8 cellular contexts compared by ENCODE assay signal in the genomic region with DNA sequence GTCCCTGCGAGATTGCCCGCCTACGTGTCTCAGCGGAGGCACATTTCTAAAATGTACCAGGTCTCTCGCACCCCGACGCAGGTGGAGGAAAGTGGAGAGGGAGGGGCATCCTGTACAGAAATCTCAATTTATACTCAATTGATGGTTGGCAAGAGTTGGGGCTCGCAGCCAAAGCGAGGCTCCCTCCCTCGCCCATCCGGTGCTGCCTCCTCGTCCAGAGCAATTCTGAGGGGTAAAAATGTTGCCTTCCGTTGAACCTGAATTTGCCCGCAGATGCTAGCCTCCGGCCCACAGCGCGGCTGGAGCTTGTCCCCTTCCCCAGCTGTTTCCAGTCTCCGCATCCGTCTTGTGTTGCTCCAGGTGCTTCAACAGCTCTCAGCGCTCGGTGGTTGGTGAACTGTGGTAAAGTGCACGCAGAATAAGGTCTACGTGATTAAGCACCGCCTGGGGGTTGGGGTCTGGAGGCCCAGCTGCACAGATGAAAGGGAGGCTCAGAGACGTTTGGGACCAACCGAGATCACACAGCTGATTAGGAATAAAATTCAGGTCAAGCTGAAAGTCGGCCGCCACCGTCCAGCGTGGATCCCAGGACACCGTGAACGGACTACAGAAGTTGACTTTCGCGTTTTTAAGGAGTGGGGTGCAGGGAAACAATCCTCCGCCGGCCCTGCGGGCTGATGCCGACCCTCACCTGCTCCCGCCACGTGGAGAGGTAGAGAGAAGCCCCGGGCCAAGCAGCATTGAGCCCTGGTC. TPM values are rescaled to one million over a fixed set of nuclear protein-coding genes. Genes with fewer than 3 reads are reported as not detected.
DNase-seq lines count a peak whose midpoint lies in the region; ATAC-seq and TF ChIP-seq lines count a peak whose summit lies in the region.

No MANE protein-coding gene starts in this region.

- H2BK12ac ChIP-seq in H9 (ENCODE audit: insufficient read length, low read depth, low read length), result no peak overlapping the region

- no peaks in the 10 kb centered on the region for H3K79me1 ChIP-seq in H9 (ENCODE audit: insufficient read depth, low read depth, low read length, poor library complexity, severe bottlenecking)

- H3K79me2 ChIP-seq in H9 (ENCODE audit: insufficient read depth, low read length) (no peaks in the 10 kb centered on the region), OCI-LY1 (ENCODE audit: insufficient read depth, low read length) (peaks cover 16% of the 10 kb centered on the region)

- peaks cover 34% of the 10 kb centered on the region for H3K27me3 Mint-ChIP-seq in H9 (ENCODE audit: low read depth)
- peaks cover 0 to 7% (median 5%) of the 10 kb centered on the region in 3 donors for H3K27me3 Mint-ChIP-seq in naive B cell

- no peak overlapping the region for H2BK20ac ChIP-seq in H9 (ENCODE audit: low read depth, low read length, poor library complexity, severe bottlenecking)

- H2AK5ac ChIP-seq in H9 (ENCODE audit: insufficient read length, low read length), result no peak overlapping the region

- H3K4me3 ChIP-seq in OCI-LY1 (ENCODE audit: low read depth, low read length, poor library complexity, severe bottlenecking), result peak overlapping the region; percentile 71

- H2BK5ac ChIP-seq in H9 (ENCODE audit: insufficient read length, low read length), result no peak overlapping the region

- no peak overlapping the region for H3K23ac ChIP-seq in H9 (ENCODE audit: insufficient read length, low read depth, low read length)

- no peak overlapping the region for H3K56ac ChIP-seq in H9 (ENCODE audit: insufficient read length, low read depth, low read length)

- H3K27me3 ChIP-seq in H9 (ENCODE audit: insufficient read depth, low read length), result no peaks in the 10 kb centered on the region; the same call in 1 of the 2 replicates
- no peaks in the 10 kb centered on the region for H3K27me3 ChIP-seq in OCI-LY1 (ENCODE audit: insufficient read depth, low read length)

- no peaks in the 10 kb centered on the region for H4K20me1 ChIP-seq in H9 (ENCODE audit: control insufficient read depth, insufficient read depth, insufficient read length)
- H4K20me1 ChIP-seq in OCI-LY1 (ENCODE audit: insufficient read depth, low read length), result no peaks in the 10 kb centered on the region; the same call in 1 of the 2 replicates

- no peak overlapping the region for H3K14ac ChIP-seq in H9 (ENCODE audit: insufficient read depth, low read length)

- no peak overlapping the region for H4K8ac ChIP-seq in H9 (replicated peaks; ENCODE audit: insufficient read length, low read depth, low read length)

- H3K9me2 ChIP-seq in OCI-LY1 (ENCODE audit: low read depth, low read length), result no peaks in the 10 kb centered on the region

- H3K9me3 ChIP-seq in H9 (ENCODE audit: control insufficient read depth, low read depth, low read length) (no peaks in the 10 kb centered on the region), OCI-LY1 (ENCODE audit: low read length) (no peaks in the 10 kb centered on the region)

- no CpG with 5 or more reads among the region's 41 CpGs for WGBS in H9 (ENCODE audit: extremely low coverage, insufficient read length, low lambda C conversion rate)

- ATAC-seq in naive B cell (ENCODE audit: low read depth in 2 of 2), result peak; percentile 7

- H3F3A ChIP-seq in OCI-LY1 (ENCODE audit: insufficient read depth, low read length), result no peaks in the 10 kb centered on the region

- H3K4me3 Mint-ChIP-seq in H9 (peak overlapping the region; percentile 85 to 98), naive B cell (peak overlapping the region; percentile 85 to 97 (median 94))

- H3K4me1 ChIP-seq in H9 (ENCODE audit: insufficient read depth, low read length) (no peaks in the 10 kb centered on the region), OCI-LY1 (ENCODE audit: insufficient read depth, low read length, severe bottlenecking) (peaks cover 47% of the 10 kb centered on the region)

- H3K4ac ChIP-seq in H9 (ENCODE audit: low read depth, low read length), result no peak overlapping the region

- H2BK15ac ChIP-seq in H9 (ENCODE audit: low read depth, low read length), result no peak overlapping the region

- H2BK120ac ChIP-seq in H9 (ENCODE audit: low read depth, low read length, poor library complexity, severe bottlenecking), result no peak overlapping the region

- no peak overlapping the region for H3T11ph ChIP-seq in H9 (ENCODE audit: low read length)

- H2AFZ ChIP-seq in H9 (ENCODE audit: low read length), result no peak overlapping the region
- no peak overlapping the region for H2AFZ ChIP-seq in OCI-LY1 (ENCODE audit: low read length)

- TF ChIP-seq CTCF in H9 (conservative IDR thresholded peaks at IDR 0.05) (no peak), OCI-LY1 (IDR thresholded peaks at IDR 0.05; ENCODE audit: low read length) (no peak)

- H3K27ac ChIP-seq in H9 (ENCODE audit: insufficient read length, low read depth, low read length) (no peak overlapping the region), OCI-LY1 (ENCODE audit: low read depth, low read length, poor library complexity, severe bottlenecking) (peak overlapping the region; percentile 68)

- H3K9ac ChIP-seq in H9 (ENCODE audit: extremely low read depth, insufficient read length, low read length), result no peak overlapping the region
- peak overlapping the region; percentile 67 for H3K9ac ChIP-seq in OCI-LY1 (ENCODE audit: low read length)

- H3K18ac ChIP-seq in H9 (ENCODE audit: insufficient read length, low read depth, low read length), result no peak overlapping the region

- H3K27ac Mint-ChIP-seq in H9, result peak overlapping the region in 2 of 3 experiments; percentile 65 to 85; a peak in 3 of 7 replicates
- peak overlapping the region; percentile 92 to 100 (median 100) for H3K27ac Mint-ChIP-seq in naive B cell

- DNase-seq in DMS79 treated with DMSO at 0.1 percent for 48 hours (lab: John Stamatoyannopoulos, UW) (peak; percentile 69), H9 (peak; percentile 67), naive B cell (peak; percentile 42), NCI-H446 (lab: John Stamatoyannopoulos, UW) (no peak), EL (no peak), GM19238 (ENCODE audit: insufficient read length, low spot score) (no peak)
- peak; percentile 38 for DNase-seq in effector CD4-positive, alpha-beta T cell

- H4K91ac ChIP-seq in H9 (ENCODE audit: insufficient read length, low read depth, low read length), result no peak overlapping the region

- peaks cover 2 to 4% of the 10 kb centered on the region in 2 experiments; a peak in 2 of 5 replicates for H3K9me3 Mint-ChIP-seq in H9
- H3K9me3 Mint-ChIP-seq in naive B cell, result peaks cover 0 to 6% (median 4%) of the 10 kb centered on the region in 7 donors

- H3K36me3 ChIP-seq in OCI-LY1 (ENCODE audit: insufficient read depth, low read length), result peaks cover 26% of the 10 kb centered on the region

- H3K4me2 ChIP-seq in H9 (ENCODE audit: insufficient read depth, insufficient read length, low read length) (peak overlapping the region; percentile 80), OCI-LY1 (ENCODE audit: low read length) (peak overlapping the region; percentile 92)

- H3K36me3 Mint-ChIP-seq in H9 (ENCODE audit: insufficient read depth in 1 of 3, low read depth in 3 of 3) (peaks cover 20 to 25% (median 23%) of the 10 kb centered on the region in 3 experiments), naive B cell (peaks cover 7 to 8% of the 10 kb centered on the region in 2 donors)

- H4K5ac ChIP-seq in H9 (ENCODE audit: insufficient read length, low read depth, low read length), result no peak overlapping the region

- H3K4me1 Mint-ChIP-seq in H9 (peaks cover 14 to 26% of the 10 kb centered on the region in 2 experiments), naive B cell (peaks cover 28 to 46% (median 38%) of the 10 kb centered on the region in 3 donors)

- peaks cover 12% of the 10 kb centered on the region for H3K23me2 ChIP-seq in H9 (ENCODE audit: insufficient read length, low read depth, low read length, poor library complexity, severe bottlenecking)

RNA-seq across cellular contexts. Expression of gene POLG, which starts 0.8 kb away (rescaled TPM):
- 57.7 and 60.3 TPM in 2 replicates for total RNA-seq in H9 (2021)
- polyA plus RNA-seq in naive B cell (ENCODE audit: low read depth in 6 of 6), result 10 to 100 TPM; 23.7 to 61.3 (median 28.5) TPM

Comparison
In these comparisons a context has a peak if more than half of its experiments do, and no peak if none do; other contexts are left out.
1. DNase-seq: peak in DMS79 treated with DMSO at 0.1 percent for 48 hours (single experiment), H9 (single experiment), effector CD4-positive, alpha-beta T cell (single experiment) and naive B cell (single experiment); none in NCI-H446 (0 of 2), EL (single experiment) and GM19238 (single experiment).